9 cellular contexts compared by ENCODE assay signal in genomic region chr6:14664112-14664592, GRCh38.
DNase-seq lines count a peak whose midpoint lies in the region; ATAC-seq and TF ChIP-seq lines count a peak whose summit lies in the region.
"Had no signal": no experiment of that assay in that cellular context is flagged by ENCODE, and none has a peak within 500 bp of the region (broad histone marks: within the 10 kb centered on the region; RNA-seq: fewer than 3 reads in every experiment).

No MANE protein-coding gene starts in this region.

- TF ChIP-seq CTCF in GM10266 (IDR thresholded peaks at IDR 0.05; ENCODE audit: control insufficient read depth, insufficient read depth, low read depth, missing control alignments), result no peak
- TF ChIP-seq CTCF in Loucy (conservative IDR thresholded peaks at IDR 0.05; ENCODE audit: low read length), result no peak

- no peaks in the 10 kb centered on the region for H4K20me1 ChIP-seq in Loucy (ENCODE audit: insufficient read depth, low read length, poor library complexity, severe bottlenecking)

- peak; percentile 32 for ATAC-seq in GM19468 (IDR thresholded peaks at IDR 0.05; ENCODE audit: extremely low read depth, unreplicated experiment)

- peak overlapping the region; percentile 68 for H3K9ac ChIP-seq in Loucy (ENCODE audit: low read depth, low read length, poor library complexity, severe bottlenecking)

- peaks cover 4% of the 10 kb centered on the region; the same call in 1 of the 2 replicates for H3F3A ChIP-seq in Loucy (ENCODE audit: low read depth)

- H2AFZ ChIP-seq in Loucy (ENCODE audit: low read length), result 0 out of 2 replicates have a peak overlapping the region, but pooled peaks have one; percentile 16

- H3K27ac ChIP-seq in effector memory CD4-positive, alpha-beta T cell (ENCODE audit: insufficient read depth, low read length, poor library complexity, severe bottlenecking), result peak overlapping the region; percentile 5
- H3K27ac ChIP-seq: colonic mucosa had no signal

- no peaks in the 10 kb centered on the region for H3K79me2 ChIP-seq in Loucy (ENCODE audit: insufficient read depth, low read length)

- H3K36me3 ChIP-seq in Loucy (ENCODE audit: insufficient read depth, low read length), result no peaks in the 10 kb centered on the region
- H3K36me3 ChIP-seq in effector memory CD4-positive, alpha-beta T cell (ENCODE audit: control insufficient read depth, insufficient read depth, low read length), result no peaks in the 10 kb centered on the region
- H3K36me3 ChIP-seq: colonic mucosa had no signal

- DNase-seq in GM10266 (ENCODE audit: extremely low spot score) (peak; percentile 35), cortex of kidney (lab: John Stamatoyannopoulos, UW) (no peak), DMS53 treated with DMSO at 0.1 percent for 48 hours (lab: John Stamatoyannopoulos, UW; ENCODE audit: unreplicated experiment) (no peak), NCI-H510A treated with DMSO at 0.1 percent for 48 hours (lab: John Stamatoyannopoulos, UW) (no peak)
- peak in 1 of 3 donors; percentile 1 for DNase-seq in effector memory CD4-positive, alpha-beta T cell
- DNase-seq in stimulated activated CD4-positive, alpha-beta T cell treated with anti-CD3 and anti-CD28 coated beads, Interleukin-4, amount 100 ng/mL, for 1 hour, result no peak
- DNase-seq: colonic mucosa had no signal

- peak overlapping the region; percentile 60 for H3K4me2 ChIP-seq in Loucy (ENCODE audit: low read depth, low read length, poor library complexity, severe bottlenecking)

- no peaks in the 10 kb centered on the region for H3K9me2 ChIP-seq in Loucy (replicated peaks; ENCODE audit: low read depth, low read length)

- peak overlapping the region; percentile 23 for H3K4me3 ChIP-seq in Loucy (ENCODE audit: low read length, poor library complexity, severe bottlenecking)
- no peak overlapping the region for H3K4me3 ChIP-seq in effector memory CD4-positive, alpha-beta T cell (ENCODE audit: insufficient read depth, low read depth, low read length, poor library complexity, severe bottlenecking)
- H3K4me3 ChIP-seq: colonic mucosa had no signal

- no peaks in the 10 kb centered on the region for H3K9me3 ChIP-seq in Loucy (ENCODE audit: insufficient read depth, low read depth, low read length)
- no peaks in the 10 kb centered on the region for H3K9me3 ChIP-seq in effector memory CD4-positive, alpha-beta T cell (ENCODE audit: control insufficient read depth, low read length)
- H3K9me3 ChIP-seq: colonic mucosa had no signal

- H3K27me3 ChIP-seq in Loucy (ENCODE audit: insufficient read depth, low read length, poor library complexity, severe bottlenecking), result no peaks in the 10 kb centered on the region
- H3K27me3 ChIP-seq in effector memory CD4-positive, alpha-beta T cell (replicated peaks; ENCODE audit: control insufficient read depth, insufficient read depth, low read length, poor library complexity, severe bottlenecking), result no peaks in the 10 kb centered on the region
- H3K27me3 ChIP-seq: colonic mucosa had no signal

- peaks cover 60% of the 10 kb centered on the region for H3K4me1 ChIP-seq in Loucy (ENCODE audit: insufficient read depth, low read length, poor library complexity, severe bottlenecking)
- peaks cover 26% of the 10 kb centered on the region for H3K4me1 ChIP-seq in effector memory CD4-positive, alpha-beta T cell (ENCODE audit: control insufficient read depth, insufficient read depth, low read length, poor library complexity, severe bottlenecking)
- H3K4me1 ChIP-seq: colonic mucosa had no signal
